ENCODE assay signal across 18 cellular contexts in genomic region chr17:71900830-71901229, GRCh38.
DNase-seq lines count a peak whose midpoint lies in the region; ATAC-seq and TF ChIP-seq lines count a peak whose summit lies in the region.
"Had no signal": no experiment of that assay in that cellular context is flagged by ENCODE, and none has a peak within 500 bp of the region (broad histone marks: within the 10 kb centered on the region; RNA-seq: fewer than 3 reads in every experiment).

No MANE protein-coding gene starts in this region.

- peaks cover 44% of the 10 kb centered on the region for H3K4me1 ChIP-seq in RWPE2 (ENCODE audit: insufficient read depth, poor library complexity, severe bottlenecking)
- H3K4me1 ChIP-seq in tibial artery, result peaks cover 0 to 29% (median 12%) of the 10 kb centered on the region in 4 donors
- H3K4me1 ChIP-seq: BLaER1, neural progenitor cell had no signal

- 0 out of 2 replicates have a peak, but pooled peaks cover 6% of the 10 kb centered on the region for H3K36me3 ChIP-seq in RWPE2 (ENCODE audit: low read depth)
- no peaks in the 10 kb centered on the region for H3K36me3 ChIP-seq in tibial artery
- H3K36me3 ChIP-seq: BLaER1, neural progenitor cell had no signal

- intact Hi-C loops in tibial artery (cut with DNase I; ENCODE audit: low total_unique reads), result no loop called here

- H3K4me3 ChIP-seq in RWPE2 (ENCODE audit: severe bottlenecking) (no peak overlapping the region), fibroblast of mammary gland (ENCODE audit: control insufficient read depth, low read depth, low read length) (no peak overlapping the region), tibial artery (peak overlapping the region in 1 of 2 donors; percentile 15)
- H3K4me3 ChIP-seq: BLaER1, neural progenitor cell had no signal

- H3K9me3 ChIP-seq in RWPE2 (ENCODE audit: severe bottlenecking), result no peaks in the 10 kb centered on the region
- no peaks in the 10 kb centered on the region for H3K9me3 ChIP-seq in tibial artery
- H3K9me3 ChIP-seq: BLaER1 had no signal

- H3K27ac ChIP-seq in RWPE2 (ENCODE audit: poor library complexity, severe bottlenecking), result peak overlapping the region; percentile 84
- peak overlapping the region; percentile 49 to 62 for H3K27ac ChIP-seq in tibial artery
- H3K27ac ChIP-seq: BLaER1, neural progenitor cell had no signal

- DNase-seq in HS-5 (ENCODE audit: low read depth) (peak; percentile 77), RWPE2 (ENCODE audit: low spot score) (peak; percentile 91), fibroblast of mammary gland (ENCODE audit: low read depth) (peak; percentile 47), tibial artery (no peak), occipital lobe (lab: John Stamatoyannopoulos, UW) (no peak)
- DNase-seq: activated CD4-positive, alpha-beta T cell treated with anti-CD3 and anti-CD28 coated beads, Interleukin-2, amount 10 ng/mL, durations not matched to agents 7 days and 5 days; activated naive CD8-positive, alpha-beta T cell treated with anti-CD3 and anti-CD28 coated beads for 36 hours; activated T-cell treated with anti-CD3 and anti-CD28 coated beads, Interleukin-2, amount 50 U/mL, for 24 hours; GOT3; immature natural killer cell; NCI-H345; right cardiac atrium; stimulated activated CD4-positive, alpha-beta T cell treated with anti-CD3 and anti-CD28 coated beads, Interleukin-4, amount 100 ng/mL, for 24 hours; T-helper 9 cell had no signal

- TF ChIP-seq CTCF in RWPE2 (IDR thresholded peaks at IDR 0.05; ENCODE audit: poor library complexity, severe bottlenecking) (no peak), fibroblast of mammary gland (conservative IDR thresholded peaks at IDR 0.05; ENCODE audit: control insufficient read depth, insufficient read depth, low read depth, low read length) (no peak), tibial artery (IDR thresholded peaks at IDR 0.05) (no peak)

- H3K27me3 ChIP-seq in RWPE2 (ENCODE audit: insufficient read depth, poor library complexity, severe bottlenecking) (no peaks in the 10 kb centered on the region), tibial artery (no peaks in the 10 kb centered on the region)
- H3K27me3 ChIP-seq: BLaER1, neural progenitor cell had no signal

- ATAC-seq in RWPE2 (ENCODE audit: low read depth) (peak; percentile 89), GM18520 (IDR thresholded peaks at IDR 0.05; ENCODE audit: unreplicated experiment) (no peak), HG03442 (IDR thresholded peaks at IDR 0.05; ENCODE audit: unreplicated experiment) (no peak)
- ATAC-seq: right cardiac atrium had no signal

Comparison
In these comparisons a context has a peak if more than half of its experiments do, and no peak if none do; other contexts are left out.
1. DNase-seq: peak in HS-5 (single experiment), RWPE2 (single experiment) and fibroblast of mammary gland (single experiment); none in tibial artery (0 of 2) and occipital lobe (single experiment).